In genomic region chr7:85167636-85168035, GRCh38 we compare ENCODE assay signal across 18 cellular contexts. TPM values are rescaled to one million over a fixed set of nuclear protein-coding genes. Genes with fewer than 3 reads are reported as not detected.
A peak's percentile ranks its signal among the peaks of the same experiment; 100 is the strongest.
DNase-seq lines count a peak whose midpoint lies in the region; ATAC-seq, FAIRE-seq and TF ChIP-seq lines count a peak whose summit lies in the region.
"Had no signal": no experiment of that assay in that cellular context is flagged by ENCODE, and none has a peak within 500 bp of the region (broad histone marks: within the 10 kb centered on the region; RNA-seq: fewer than 3 reads in every experiment).

No MANE protein-coding gene starts in this region.

- H3K9ac ChIP-seq in astrocyte (ENCODE audit: low read length) = no peak overlapping the region

- no peaks in the 10 kb centered on the region for H3K36me3 ChIP-seq in astrocyte (ENCODE audit: insufficient read depth, low read length)

- H3K9me3 ChIP-seq in astrocyte (ENCODE audit: insufficient read depth, low read depth, low read length) = no peaks in the 10 kb centered on the region

- H3K4me3 ChIP-seq in astrocyte (ENCODE audit: insufficient read depth, low read depth, low read length) = no peak overlapping the region
- H3K4me3 ChIP-seq in fibroblast of pulmonary artery (replicated peaks; ENCODE audit: low read depth, low read length) = no peak overlapping the region
- H3K4me3 ChIP-seq: GM23338 had no signal

- H3K4me1 Mint-ChIP-seq in astrocyte (ENCODE audit: low read depth, unreplicated experiment) (peaks cover 4% of the 10 kb centered on the region), mesothelial cell of epicardium (peaks cover 23% of the 10 kb centered on the region)
- H3K4me1 Mint-ChIP-seq: CD4-positive, alpha-beta memory T cell; GM23338; H9 had no signal

- peak; percentile 18 for DNase-seq in astrocyte (ENCODE audit: low read depth)
- DNase-seq in fibroblast of pulmonary artery (ENCODE audit: low read depth) = peak; percentile 64
- no peak for DNase-seq in mesothelial cell of epicardium (ENCODE audit: low spot score in 2 of 2, unreplicated experiment in 2 of 2)
- DNase-seq in stimulated activated CD4-positive, alpha-beta T cell treated with anti-CD3 and anti-CD28 coated beads, Interleukin-2, amount 100 ng/mL, for 48 hours = no peak
- DNase-seq in midbrain (lab: John Stamatoyannopoulos, UW) = no peak
- DNase-seq: C1 segment of cervical spinal cord; Calu3; CD4-positive, alpha-beta memory T cell; COR-L47; DMS53; DMS79 treated with DMSO at 0.1 percent for 48 hours; GF-D8; H9 had no signal

- TF ChIP-seq CTCF in astrocyte (IDR thresholded peaks at IDR 0.05; ENCODE audit: insufficient read depth, low read depth, low read length) (no peak), fibroblast of pulmonary artery (IDR thresholded peaks at IDR 0.05; ENCODE audit: low read length, missing control alignments) (no peak), mesothelial cell of epicardium (IDR thresholded peaks at IDR 0.05; ENCODE audit: unreplicated experiment) (no peak)

- H3K27ac Mint-ChIP-seq in astrocyte (ENCODE audit: unreplicated experiment) (no peak overlapping the region), mesothelial cell of epicardium (peak overlapping the region; percentile 6)
- H3K27ac Mint-ChIP-seq: CD4-positive, alpha-beta memory T cell; GM23338; H9 had no signal

- H3K27me3 Mint-ChIP-seq in astrocyte (ENCODE audit: low read depth, unreplicated experiment) (no peaks in the 10 kb centered on the region), mesothelial cell of epicardium (ENCODE audit: low read depth) (no peaks in the 10 kb centered on the region)
- H3K27me3 Mint-ChIP-seq: CD4-positive, alpha-beta memory T cell had no signal

- ATAC-seq in HG02588 (IDR thresholded peaks at IDR 0.05; ENCODE audit: unreplicated experiment) = no peak
- ATAC-seq: GM23338, HCT116 had no signal

- H3K79me2 ChIP-seq in astrocyte (ENCODE audit: insufficient read depth, low read length) = no peaks in the 10 kb centered on the region

- H2AFZ ChIP-seq in astrocyte (ENCODE audit: low read depth, low read length) = no peak overlapping the region
- H2AFZ ChIP-seq: GM23338 had no signal

- no peaks in the 10 kb centered on the region for H3K36me3 Mint-ChIP-seq in astrocyte (ENCODE audit: low read depth, unreplicated experiment)
- peaks cover 8% of the 10 kb centered on the region for H3K36me3 Mint-ChIP-seq in mesothelial cell of epicardium
- H3K36me3 Mint-ChIP-seq: CD4-positive, alpha-beta memory T cell had no signal

- H3K4me1 ChIP-seq in astrocyte (ENCODE audit: insufficient read depth, low read length) = peaks cover 3% of the 10 kb centered on the region

- no peak overlapping the region for H3K4me3 Mint-ChIP-seq in astrocyte (ENCODE audit: unreplicated experiment)
- no peak overlapping the region for H3K4me3 Mint-ChIP-seq in mesothelial cell of epicardium
- H3K4me3 Mint-ChIP-seq: CD4-positive, alpha-beta memory T cell; GM23338; H9 had no signal

- FAIRE-seq in astrocyte (lab: Jason Lieb, UNC) = no peak
- FAIRE-seq: GM12891, GM18507 had no signal

- H3K9me3 Mint-ChIP-seq in astrocyte (ENCODE audit: unreplicated experiment) (no peaks in the 10 kb centered on the region), mesothelial cell of epicardium (peaks cover 4% of the 10 kb centered on the region)
- H3K9me3 Mint-ChIP-seq: GM23338, H9 had no signal

- no peak overlapping the region for H3K4me2 ChIP-seq in astrocyte (ENCODE audit: low read length)
- H3K4me2 ChIP-seq: GM23338 had no signal

- no peaks in the 10 kb centered on the region for H4K20me1 ChIP-seq in astrocyte (ENCODE audit: insufficient read depth, low read length)

- H3K27ac ChIP-seq in astrocyte (ENCODE audit: low read depth, low read length) = no peak overlapping the region

- no peaks in the 10 kb centered on the region for H3K27me3 ChIP-seq in astrocyte (ENCODE audit: insufficient read depth, low read length)

RNA-seq across cellular contexts. Expression of gene SEMA3D, which starts 19.2 kb away (rescaled TPM):
- 9.1 and 17.7 TPM in 2 replicates for total RNA-seq in astrocyte
- 264 to 278 TPM (median 272 TPM) in 3 replicates for total RNA-seq in mesothelial cell of epicardium
- total RNA-seq: CD4-positive, alpha-beta memory T cell had no signal

Comparison
In these comparisons a context has a peak if more than half of its experiments do, and no peak if none do; other contexts are left out.
1. DNase-seq: peak in astrocyte (single experiment) and fibroblast of pulmonary artery (single experiment); none in mesothelial cell of epicardium (0 of 2), stimulated activated CD4-positive, alpha-beta T cell treated with anti-CD3 and anti-CD28 coated beads, Interleukin-2, amount 100 ng/mL, for 48 hours (0 of 2) and midbrain (single experiment).
2. RNA of gene SEMA3D, which starts 19.2 kb away (total RNA-seq): 264 to 278 TPM in mesothelial cell of epicardium; 9.1 to 17.7 TPM in astrocyte; every median in the first group is over 10 times any median in the second.